In genomic region chr1:153659656-153660055, GRCh38 we compare ENCODE assay signal across 9 cellular contexts. TPM values are rescaled to one million over a fixed set of nuclear protein-coding genes. Genes with fewer than 3 reads are reported as not detected.
A peak's percentile ranks its signal among the peaks of the same experiment; 100 is the strongest.
DNase-seq lines count a peak whose midpoint lies in the region; ATAC-seq and TF ChIP-seq lines count a peak whose summit lies in the region.
"Had no signal": no experiment of that assay in that cellular context is flagged by ENCODE, and none has a peak within 500 bp of the region (broad histone marks: within the 10 kb centered on the region; RNA-seq: fewer than 3 reads in every experiment).

No MANE protein-coding gene starts in this region.

- H3K4me3 Mint-ChIP-seq in glutamatergic neuron (ENCODE audit: unreplicated experiment) = peak overlapping the region; percentile 97

- H3K36me3 ChIP-seq in spleen (peaks cover 4 to 52% (median 42%) of the 10 kb centered on the region in 6 donors), prostate gland (peaks cover 0 to 11% of the 10 kb centered on the region in 2 donors)

- no peak for ATAC-seq in GM21390 (IDR thresholded peaks at IDR 0.05; ENCODE audit: unreplicated experiment)

- H3K9me3 ChIP-seq in spleen (no peaks in the 10 kb centered on the region), prostate gland (no peaks in the 10 kb centered on the region)

- no peak overlapping the region for H3K27ac Mint-ChIP-seq in glutamatergic neuron (ENCODE audit: unreplicated experiment)

- intact Hi-C loops in spleen (cut with DNase I; ENCODE audit: low total_unique reads) (no loop called here), prostate gland (cut with DNase I) (loop anchor here (2.0 kb wide), 1 partner anchor 25 kb away; the partner anchor contains the start of gene CHTOP)

- DNase-seq in NCI-H2227 (lab: John Stamatoyannopoulos, UW; ENCODE audit: unreplicated experiment) (peak; percentile 9), NCI-H2227 treated with DMSO at 0.1 percent for 48 hours (lab: John Stamatoyannopoulos, UW) (no peak), glutamatergic neuron (no peak), spleen (no peak), prostate gland (ENCODE audit: low spot score) (no peak), NCI-H526 (lab: John Stamatoyannopoulos, UW) (no peak)
- DNase-seq: SHP77 had no signal

- H3K27me3 ChIP-seq in spleen (replicated peaks in 1 of 7) = no peaks in the 10 kb centered on the region
- H3K27me3 ChIP-seq in prostate gland (replicated peaks; ENCODE audit: insufficient read depth) = no peaks in the 10 kb centered on the region

- H3K27ac ChIP-seq in spleen = peak overlapping the region in 5 of 8 donors; percentile 97 to 99 (median 97)
- peak overlapping the region in 1 of 2 donors; percentile 96 for H3K27ac ChIP-seq in prostate gland

- 75 to 83% (median 81%) methylated on average over 9 of the region's 9 CpGs for WGBS in spleen, 5 donors
- 77% methylated on average over 9 of the region's 9 CpGs for WGBS in prostate gland

- TF ChIP-seq CTCF in WI38 (IDR thresholded peaks at IDR 0.05; ENCODE audit: low read depth, low read length) = no peak
- no peak for TF ChIP-seq CTCF in glutamatergic neuron (IDR thresholded peaks at IDR 0.05; ENCODE audit: partially characterized antibody, unreplicated experiment)
- no peak for TF ChIP-seq CTCF in spleen (IDR thresholded peaks at IDR 0.05 in 8 of 11, conservative IDR thresholded peaks at IDR 0.05 in 3 of 11)
- no peak for TF ChIP-seq CTCF in prostate gland (IDR thresholded peaks at IDR 0.05)

- no peaks in the 10 kb centered on the region for H3K36me3 Mint-ChIP-seq in glutamatergic neuron (ENCODE audit: unreplicated experiment)

- peaks cover 3% of the 10 kb centered on the region for H3K9me3 Mint-ChIP-seq in glutamatergic neuron (ENCODE audit: unreplicated experiment)

- TF ChIP-seq POLR2A in spleen (IDR thresholded peaks at IDR 0.05) (no peak), prostate gland (IDR thresholded peaks at IDR 0.05) (no peak)

- peaks cover 9 to 31% (median 19%) of the 10 kb centered on the region in 6 donors for H3K4me1 ChIP-seq in spleen
- H3K4me1 ChIP-seq in prostate gland (replicated peaks) = no peaks in the 10 kb centered on the region

- H3K27me3 Mint-ChIP-seq in glutamatergic neuron (ENCODE audit: unreplicated experiment) = peaks cover 3% of the 10 kb centered on the region

- H3K4me3 ChIP-seq in WI38 (ENCODE audit: low read depth, low read length) (peak overlapping the region; percentile 89), spleen (peak overlapping the region in 7 of 8 donors; percentile 65 to 88 (median 72)), prostate gland (peak overlapping the region in 1 of 2 donors; percentile 67)

- peaks cover 11% of the 10 kb centered on the region for H3K4me1 Mint-ChIP-seq in glutamatergic neuron (ENCODE audit: low read depth, unreplicated experiment)

RNA-seq across cellular contexts. Expression of gene SNAPIN, which starts 1.2 kb away (rescaled TPM):
- total RNA-seq in glutamatergic neuron (ENCODE audit: unreplicated experiment) (30.8 TPM), spleen (10 to 100 TPM; 26.3 to 60.7 (median 33.5) TPM), prostate gland (10 to 100 TPM; 64.9 to 73.0 TPM)
- 10 to 100 TPM; 37.1 to 50.3 (median 44.9) TPM for polyA plus RNA-seq in spleen

RNA-seq across cellular contexts. Expression of gene ILF2, which starts 11.1 kb away (rescaled TPM):
- 221 TPM for total RNA-seq in glutamatergic neuron (ENCODE audit: unreplicated experiment)
- 100 to 1,000 TPM in 1 of 7 donors, 10 to 100 TPM in 6; 80.9 to 105 (median 85.0) TPM for total RNA-seq in spleen
- 10 to 100 TPM; 54.9 to 90.3 (median 82.4) TPM for polyA plus RNA-seq in spleen
- total RNA-seq in prostate gland = 100 to 1,000 TPM; 116 to 122 TPM

RNA-seq across cellular contexts. Expression of gene NPR1, which starts 18.8 kb away (rescaled TPM):
- total RNA-seq in glutamatergic neuron (ENCODE audit: unreplicated experiment) (not detected), spleen (1 to 10 TPM in 6 of 7 donors, under 1 TPM in 1; 0.83 to 5.1 (median 2.5) TPM), prostate gland (1 to 10 TPM; 2.9 to 6.0 TPM)
- polyA plus RNA-seq in spleen = 1 to 10 TPM; 2.1 to 3.6 (median 3.4) TPM

RNA-seq across cellular contexts. Expression of gene CHTOP, which starts 25.8 kb away (rescaled TPM):
- 84.7 TPM for total RNA-seq in glutamatergic neuron (ENCODE audit: unreplicated experiment)
- total RNA-seq in spleen = 100 to 1,000 TPM in 2 of 7 donors, 10 to 100 TPM in 5; 70.7 to 108 (median 86.3) TPM
- 10 to 100 TPM; 58.1 to 84.1 (median 73.1) TPM for polyA plus RNA-seq in spleen
- total RNA-seq in prostate gland = 10 to 100 TPM; 60.6 to 74.4 TPM

RNA-seq across cellular contexts. Expression of gene S100A1, which starts 31.4 kb away (rescaled TPM):
- 35.4 TPM for total RNA-seq in glutamatergic neuron (ENCODE audit: unreplicated experiment)
- total RNA-seq in spleen = 1 to 10 TPM in 1 of 7 donors, not detected in 6; 2.6 TPM
- polyA plus RNA-seq in spleen = 10 to 100 TPM in 1 of 3 donors, 1 to 10 TPM in 2; 1.7 to 39.7 (median 8.2) TPM
- 10 to 100 TPM in 1 of 2 donors, 1 to 10 TPM in 1; 9.1 to 10.7 TPM for total RNA-seq in prostate gland
